8 cellular contexts compared by ENCODE assay signal in the genomic region with DNA sequence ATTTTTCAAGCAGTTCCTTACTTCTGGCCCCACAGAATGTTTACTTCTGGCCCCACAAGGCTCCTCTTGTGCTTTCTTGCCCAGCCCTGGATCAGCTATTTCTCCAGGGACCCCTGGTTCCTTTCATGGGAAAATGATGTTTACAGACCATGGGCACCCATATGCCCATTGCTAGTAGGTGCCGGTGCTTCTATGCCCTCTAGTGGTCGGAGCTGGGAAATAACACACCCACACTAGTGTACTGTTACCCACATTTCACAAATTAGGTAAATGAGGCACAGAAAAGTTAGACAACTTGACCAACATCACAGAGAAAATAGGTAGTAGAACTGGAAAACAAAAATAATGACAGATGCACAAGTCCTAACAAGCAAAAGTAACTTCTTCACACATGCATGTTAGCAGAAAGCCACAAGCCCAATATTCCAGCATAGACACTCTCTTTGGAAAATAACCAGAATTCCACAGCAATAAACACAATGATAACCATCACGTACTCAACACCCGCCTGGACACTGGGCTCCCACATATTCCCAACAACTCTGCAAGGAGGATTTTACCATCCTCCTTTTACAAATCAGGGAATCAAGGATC. TPM values are rescaled to one million over a fixed set of nuclear protein-coding genes. Genes with fewer than 3 reads are reported as not detected.
DNase-seq lines count a peak whose midpoint lies in the region; ATAC-seq lines count a peak whose summit lies in the region.

No MANE protein-coding gene starts in this region.

- ATAC-seq in HG02763 (IDR thresholded peaks at IDR 0.05; ENCODE audit: unreplicated experiment) (no peak), HG03280 (IDR thresholded peaks at IDR 0.05; ENCODE audit: unreplicated experiment) (no peak)

- H3K4me1 Mint-ChIP-seq in immature natural killer cell = peaks cover 1 to 5% of the 10 kb centered on the region in 2 donors

- in situ Hi-C loops in KBM-7 (cut with MboI; ENCODE audit: low pct_unique_long_range_greater_than_20kb, low sequenced_read_pairs) = no loop called here

- DNase-seq in DMS 273 (lab: John Stamatoyannopoulos, UW; ENCODE audit: unreplicated experiment) = peak; percentile 73
- peak; percentile 45 for DNase-seq in KBM-7
- peak; percentile 55 for DNase-seq in T follicular helper cell (ENCODE audit: low read depth)
- peak; percentile 35 for DNase-seq in activated naive CD8-positive, alpha-beta T cell treated with anti-CD3 and anti-CD28 coated beads, Interleukin-2, amount 50 U/mL, for 16 hours (ENCODE audit: low read depth, low spot score)
- peak; percentile 32 to 49 (median 48) for DNase-seq in immature natural killer cell
- DNase-seq in stimulated activated CD4-positive, alpha-beta T cell treated with anti-CD3 and anti-CD28 coated beads, Interleukin-4, amount 100 ng/mL, for 1 hour = peak; percentile 69

- H3K9me3 Mint-ChIP-seq in immature natural killer cell = no peaks in the 10 kb centered on the region

- peaks cover 2 to 3% (median 3%) of the 10 kb centered on the region in 3 donors for H3K27me3 Mint-ChIP-seq in immature natural killer cell (ENCODE audit: low read depth in 3 of 3)

- no peak overlapping the region for H3K27ac Mint-ChIP-seq in immature natural killer cell

- H3K36me3 Mint-ChIP-seq in immature natural killer cell = no peaks in the 10 kb centered on the region

- H3K4me3 Mint-ChIP-seq in immature natural killer cell = no peak overlapping the region

RNA-seq across cellular contexts. Expression of gene CEACAM6, which starts 1.3 kb away (rescaled TPM):
- polyA plus RNA-seq in immature natural killer cell = not detected

RNA-seq across cellular contexts. Expression of gene CEACAM3, which starts 42.4 kb away (rescaled TPM):
- polyA plus RNA-seq in immature natural killer cell = not detected

RNA-seq across cellular contexts. Expression of gene CEACAM5, which starts 45.6 kb away (rescaled TPM):
- not detected for polyA plus RNA-seq in immature natural killer cell
